8 cellular contexts compared by ENCODE assay signal in genomic region chr18:63137999-63138448, GRCh38.
A peak's percentile ranks its signal among the peaks of the same experiment; 100 is the strongest.
DNase-seq lines count a peak whose midpoint lies in the region; ATAC-seq and TF ChIP-seq lines count a peak whose summit lies in the region.

No MANE protein-coding gene starts in this region.

- WGBS in stomach, 5 donors = 47 to 73% (median 63%) methylated on average over 12 of the region's 12 CpGs

- no peaks in the 10 kb centered on the region for H3K36me3 ChIP-seq in stomach

- TF ChIP-seq POLR2A in stomach (IDR thresholded peaks at IDR 0.05) = no peak

- TF ChIP-seq EP300 in stomach (IDR thresholded peaks at IDR 0.05) = no peak

- peaks cover 0 to 39% (median 13%) of the 10 kb centered on the region in 4 donors for H3K4me1 ChIP-seq in stomach

- intact Hi-C loops in stomach (cut with DNase I; ENCODE audit: low total_unique reads) = no loop called here

- ATAC-seq in HG02610 (IDR thresholded peaks at IDR 0.05; ENCODE audit: unreplicated experiment) = peak; percentile 17

- H3K4me3 ChIP-seq in AG10803 (ENCODE audit: low read length) (peak overlapping the region; percentile 33), stomach (peak overlapping the region in 2 of 4 donors; percentile 12 to 20)

- no peak for TF ChIP-seq CTCF in AG10803 (conservative IDR thresholded peaks at IDR 0.05; ENCODE audit: low read length)
- no peak for TF ChIP-seq CTCF in stomach (IDR thresholded peaks at IDR 0.05)
- TF ChIP-seq CTCF in GM10266 (IDR thresholded peaks at IDR 0.05; ENCODE audit: control insufficient read depth, insufficient read depth, low read depth, missing control alignments) = no peak

- peak overlapping the region in 3 of 5 donors; percentile 2 to 45 (median 21) for H3K27ac ChIP-seq in stomach

- no peaks in the 10 kb centered on the region for H3K9me3 ChIP-seq in stomach

- no peak for DNase-seq in AG10803 (ENCODE audit: low read depth)
- DNase-seq in UCSD-AML1 (lab: John Stamatoyannopoulos, UW; ENCODE audit: unreplicated experiment) = peak; percentile 85
- peak; percentile 45 for DNase-seq in germinal center (ENCODE audit: low spot score)
- DNase-seq in stomach = no peak
- DNase-seq in dedifferentiated amniotic fluid mesenchymal stem cell (ENCODE audit: extremely low spot score) = no peak
- DNase-seq in NCI-H1092 (lab: John Stamatoyannopoulos, UW) = no peak
- no peak for DNase-seq in GM10266 (ENCODE audit: extremely low spot score)

- no peaks in the 10 kb centered on the region for H3K27me3 ChIP-seq in stomach

Comparison
In these comparisons a context has a peak if more than half of its experiments do, and no peak if none do; other contexts are left out.
1. DNase-seq: peak in UCSD-AML1 (single experiment) and germinal center (single experiment); none in AG10803 (single experiment), stomach (single experiment), dedifferentiated amniotic fluid mesenchymal stem cell (single experiment), NCI-H1092 (single experiment) and GM10266 (single experiment).